Comparison of ENCODE assay signal across 1 cellular context in the genomic region with DNA sequence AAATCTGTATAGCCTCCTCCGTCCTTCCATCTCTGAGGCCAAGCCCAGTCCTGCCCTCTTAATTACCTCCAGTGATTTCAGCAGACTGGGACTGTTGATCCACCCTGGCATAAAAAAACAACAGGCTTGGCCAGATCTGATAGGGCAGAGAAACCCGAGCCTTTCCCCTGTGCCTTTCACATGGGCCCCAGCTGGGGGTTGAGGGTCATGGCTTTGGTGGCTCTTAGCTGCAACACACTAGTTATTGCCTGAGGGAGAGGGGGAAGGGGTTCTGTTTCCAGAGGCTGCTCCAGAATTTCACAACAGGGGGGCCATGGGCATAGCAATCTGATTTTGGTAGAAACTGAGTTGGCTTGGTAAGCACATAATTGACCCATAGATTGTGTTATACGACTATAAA.
TF ChIP-seq lines count a peak whose summit lies in the region.

No MANE protein-coding gene starts in this region.

TF ChIP-seq in WTC11, 78 proteins besides CTCF, POLR2A, EP300 and RAD21 (continued from another document):
- TF ChIP-seq NR1H2 (CRISPR knock-in tag; IDR thresholded peaks at IDR 0.05) (no peak), ZNF121 (CRISPR knock-in tag; IDR thresholded peaks at IDR 0.05) (no peak), RORB (CRISPR knock-in tag; IDR thresholded peaks at IDR 0.05) (no peak), ATF6 (CRISPR knock-in tag; IDR thresholded peaks at IDR 0.05) (no peak), FOXK1 (CRISPR knock-in tag; IDR thresholded peaks at IDR 0.05) (no peak), ZBTB21 (CRISPR knock-in tag; IDR thresholded peaks at IDR 0.05; ENCODE audit: borderline replicate concordance) (no peak), ATF1 (CRISPR knock-in tag; IDR thresholded peaks at IDR 0.05) (no peak)
